16 cellular contexts compared by ENCODE assay signal in genomic region chr11:102116453-102117205, GRCh38. TPM values are rescaled to one million over a fixed set of nuclear protein-coding genes. Genes with fewer than 3 reads are reported as not detected.
DNase-seq lines count a peak whose midpoint lies in the region; ATAC-seq, FAIRE-seq and TF ChIP-seq lines count a peak whose summit lies in the region.
"Had no signal": no experiment of that assay in that cellular context is flagged by ENCODE, and none has a peak within 500 bp of the region (broad histone marks: within the 10 kb centered on the region; RNA-seq: fewer than 3 reads in every experiment).

No MANE protein-coding gene starts in this region.

- no peak overlapping the region for H2AFZ ChIP-seq in ACC112 (ENCODE audit: low read length, unreplicated experiment)
- H2AFZ ChIP-seq in PC-9: no peak overlapping the region

- H3K23ac ChIP-seq in mesendoderm (ENCODE audit: low read length): no peak overlapping the region

- H2BK120ac ChIP-seq in mesendoderm (ENCODE audit: low read depth, low read length): no peak overlapping the region

- H3K9me2 ChIP-seq in PC-9 (ENCODE audit: insufficient read depth): no peaks in the 10 kb centered on the region

- peak overlapping the region; percentile 66 for H3K4me3 ChIP-seq in ACC112 (ENCODE audit: low read depth, low read length)
- no peak overlapping the region; the same call in 1 of the 2 replicates for H3K4me3 ChIP-seq in PC-9
- H3K4me3 ChIP-seq in pancreas: no peak overlapping the region
- H3K4me3 ChIP-seq in mesendoderm (ENCODE audit: low read length): no peak overlapping the region
- H3K4me3 ChIP-seq in ascending aorta: peak overlapping the region in 1 of 2 donors; percentile 89

- H3K27me3 ChIP-seq in ACC112 (ENCODE audit: insufficient read depth, low read length) (no peaks in the 10 kb centered on the region), PC-9 (ENCODE audit: insufficient read depth, low read depth) (no peaks in the 10 kb centered on the region), foreskin keratinocyte (no peaks in the 10 kb centered on the region), pancreas (no peaks in the 10 kb centered on the region), mesendoderm (ENCODE audit: insufficient read depth, low read length, poor library complexity) (no peaks in the 10 kb centered on the region), ascending aorta (no peaks in the 10 kb centered on the region)

- H3K79me2 ChIP-seq in ACC112 (ENCODE audit: control insufficient read depth, insufficient read depth, low read length, unreplicated experiment) (peaks cover 96% of the 10 kb centered on the region), PC-9 (ENCODE audit: low read depth) (peaks cover 100% of the 10 kb centered on the region), mesendoderm (ENCODE audit: control insufficient read depth, insufficient read depth, low read length) (peaks cover 48% of the 10 kb centered on the region)

- WGBS in pancreas, 2 donors: 39 to 44% methylated on average over 2 of the region's 2 CpGs
- WGBS in mesendoderm (ENCODE audit: extremely low coverage, insufficient coverage, low lambda C conversion rate): no CpG with 5 or more reads among the region's 2 CpGs

- no peak overlapping the region for H4K5ac ChIP-seq in mesendoderm (ENCODE audit: low read length)

- H3F3A ChIP-seq in PC-9 (ENCODE audit: insufficient read depth, low read depth): peaks cover 67% of the 10 kb centered on the region

- CTCF ChIA-PET in PC-9 (lab: Charles Lee): no interaction called here

- H4K8ac ChIP-seq in mesendoderm (ENCODE audit: low read depth, low read length): no peak overlapping the region

- H3K9me3 ChIP-seq in PC-9 (ENCODE audit: insufficient read depth, low read depth): no peaks in the 10 kb centered on the region
- no peaks in the 10 kb centered on the region for H3K9me3 ChIP-seq in pancreas
- H3K9me3 ChIP-seq in ascending aorta: no peaks in the 10 kb centered on the region

- peak overlapping the region; percentile 99 for H3K4me2 ChIP-seq in PC-9
- H3K4me2 ChIP-seq in mesendoderm (ENCODE audit: low read length): no peak overlapping the region

- peaks cover 11% of the 10 kb centered on the region for H4K20me1 ChIP-seq in PC-9 (ENCODE audit: insufficient read depth)

- H3K18ac ChIP-seq in mesendoderm (ENCODE audit: low read length): no peak overlapping the region

- TF ChIP-seq CTCF in PC-9 (conservative IDR thresholded peaks at IDR 0.05): no peak
- TF ChIP-seq CTCF in foreskin keratinocyte (conservative IDR thresholded peaks at IDR 0.05): no peak
- no peak for TF ChIP-seq CTCF in pancreas (IDR thresholded peaks at IDR 0.05)
- TF ChIP-seq CTCF in ascending aorta (IDR thresholded peaks at IDR 0.05): no peak

- no peaks in the 10 kb centered on the region for H3K79me1 ChIP-seq in mesendoderm (ENCODE audit: low read length)

- intact Hi-C loops in PC-9 (cut with micrococcal nuclease; ENCODE audit: unreplicated experiment) (no loop called here), pancreas (cut with DNase I) (no loop called here), ascending aorta (cut with DNase I) (no loop called here)

- H3K56ac ChIP-seq in mesendoderm (ENCODE audit: low read length): no peak overlapping the region

- H2AK5ac ChIP-seq in mesendoderm (ENCODE audit: low read length): no peak overlapping the region

- POLR2A ChIA-PET in PC-9 (lab: Charles Lee; ENCODE audit: unreplicated experiment): interaction anchor here (0.6 kb wide), 1 partner anchor 106 kb away, joined by 5 read pairs; no protein-coding TSS in a partner anchor

- ATAC-seq in foreskin keratinocyte (no peak), pancreas (peak in 1 of 4 donors; percentile 14)
- ATAC-seq: activated CD4-positive, CD25-positive, alpha-beta regulatory T cell treated with anti-CD3 and anti-CD28 coated beads, Interleukin-2, amount 50 U/mL, for 24 hours; T-helper 17 cell had no signal

- H2BK15ac ChIP-seq in mesendoderm (replicated peaks; ENCODE audit: low read depth): no peak overlapping the region

- BruUV-seq in PC-9 (replicated peaks; lab: Mats Ljungman, UMichigan): no TSS peak

- H3K27ac ChIP-seq in ACC112 (ENCODE audit: low read depth, low read length): peak overlapping the region; percentile 77
- peak overlapping the region; percentile 30; the same call in 1 of the 2 replicates for H3K27ac ChIP-seq in PC-9
- H3K27ac ChIP-seq in foreskin keratinocyte: peak overlapping the region; percentile 0
- H3K27ac ChIP-seq in pancreas: peak overlapping the region in 2 of 4 donors; percentile 30 to 54
- H3K27ac ChIP-seq in mesendoderm (ENCODE audit: low read depth, low read length): no peak overlapping the region
- peak overlapping the region in 1 of 2 donors; percentile 51 for H3K27ac ChIP-seq in ascending aorta

- no peak overlapping the region for H3K4ac ChIP-seq in mesendoderm (ENCODE audit: low read depth, low read length)

- peaks cover 76% of the 10 kb centered on the region for H3K4me1 ChIP-seq in ACC112 (ENCODE audit: control insufficient read depth, insufficient read depth, low read length, unreplicated experiment)
- peaks cover 89% of the 10 kb centered on the region for H3K4me1 ChIP-seq in PC-9 (replicated peaks; ENCODE audit: insufficient read depth)
- peaks cover 72% of the 10 kb centered on the region for H3K4me1 ChIP-seq in foreskin keratinocyte
- peaks cover 19 to 38% (median 22%) of the 10 kb centered on the region in 3 donors for H3K4me1 ChIP-seq in pancreas
- H3K4me1 ChIP-seq in mesendoderm (ENCODE audit: control insufficient read depth, low read depth, low read length): peaks cover 5% of the 10 kb centered on the region
- peaks cover 5 to 44% of the 10 kb centered on the region in 2 donors for H3K4me1 ChIP-seq in ascending aorta

- peak; percentile 43 for FAIRE-seq in pancreas (lab: Jason Lieb, UNC)
- FAIRE-seq: bronchial epithelial cell had no signal

- H3K36me3 ChIP-seq in ACC112 (ENCODE audit: insufficient read depth, low read length): peaks cover 17% of the 10 kb centered on the region
- peaks cover 42% of the 10 kb centered on the region for H3K36me3 ChIP-seq in PC-9 (ENCODE audit: low read depth)
- H3K36me3 ChIP-seq in pancreas: no peaks in the 10 kb centered on the region
- no peaks in the 10 kb centered on the region for H3K36me3 ChIP-seq in mesendoderm (ENCODE audit: control insufficient read depth, insufficient read depth, low read length)
- peaks cover 0 to 17% of the 10 kb centered on the region in 2 donors for H3K36me3 ChIP-seq in ascending aorta

- DNase-seq in PC-9: no peak
- DNase-seq in foreskin keratinocyte: no peak
- DNase-seq in pancreas: no peak
- DNase-seq in activated CD4-positive, alpha-beta T cell treated with anti-CD3 and anti-CD28 coated beads for 4 hours: no peak
- DNase-seq in mesendoderm: no peak
- DNase-seq in ascending aorta (ENCODE audit: low spot score in 2 of 2): no peak
- no peak for DNase-seq in activated CD4-positive, alpha-beta T cell treated with anti-CD3 and anti-CD28 coated beads for 48 hours
- DNase-seq: activated CD8-positive, alpha-beta memory T cell treated with anti-CD3 and anti-CD28 coated beads, Interleukin-2, amount 50 U/mL, for 48 hours; activated naive CD4-positive, alpha-beta T cell treated with anti-CD3 and anti-CD28 coated beads for 36 hours; COR-L47; NCI-H82; nucleus accumbens; T-helper 17 cell had no signal

- H3K9ac ChIP-seq in mesendoderm (ENCODE audit: low read length): no peak overlapping the region

- H2BK5ac ChIP-seq in mesendoderm (ENCODE audit: low read length): no peak overlapping the region

RNA-seq across cellular contexts. Expression of gene YAP1, which starts 6.4 kb away (rescaled TPM):
- total RNA-seq in PC-9 (2021) (101 and 111 TPM in 2 replicates), foreskin keratinocyte (130 and 146 TPM in 2 replicates), pancreas (10 to 100 TPM; 15.3 to 46.5 (median 17.9) TPM), ascending aorta (516 TPM)
- polyA plus RNA-seq in foreskin keratinocyte (29.6 and 36.0 TPM in 2 replicates), pancreas (10 to 100 TPM in 1 of 2 donors, 1 to 10 TPM in 1; 8.7 to 14.2 TPM)
- 87.6 TPM for polyA plus RNA-seq in mesendoderm (2013, experiment 1 of 2)
- 85.5 TPM for polyA plus RNA-seq in mesendoderm (2013, experiment 2 of 2)
